In the genomic region with DNA sequence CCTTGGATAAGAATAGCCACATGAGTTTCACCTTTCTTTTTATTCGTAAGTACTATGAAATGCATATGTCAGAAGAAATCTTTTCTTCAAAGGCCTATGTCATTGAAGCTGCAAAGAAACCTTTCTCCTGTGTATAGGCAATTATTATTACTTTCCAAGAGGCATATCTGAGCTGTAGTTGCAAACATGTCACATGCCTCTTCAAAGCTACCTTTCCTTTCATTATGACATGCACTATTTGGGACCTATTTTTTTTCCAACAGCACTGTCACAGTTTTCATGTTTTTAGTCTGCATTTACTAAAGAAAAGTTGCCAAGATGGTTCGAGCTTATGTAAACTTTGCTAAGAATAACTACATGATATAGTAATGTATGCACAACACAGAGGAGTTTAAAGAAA, we compare ENCODE assay signal across 28 cellular contexts.
"Had no signal": no experiment of that assay in that cellular context is flagged by ENCODE, and none has a peak within 500 bp of the region (broad histone marks: within the 10 kb centered on the region; RNA-seq: fewer than 3 reads in every experiment).

No MANE protein-coding gene starts in this region.

- H3K9ac ChIP-seq: SK-N-SH had no signal

- H3K27ac ChIP-seq: Peyer's patch, SJSA1 had no signal

- H3K9me3 ChIP-seq: MG63, Peyer's patch, SJSA1, SK-N-SH had no signal

- H3K4me2 ChIP-seq: SK-N-SH had no signal

- H3K36me3 ChIP-seq: MG63, Peyer's patch, SJSA1 had no signal

- H3K27me3 ChIP-seq: MG63, Peyer's patch, SJSA1 had no signal

- H3K4me3 ChIP-seq: MG63, Peyer's patch, SJSA1 had no signal

- H3K4me1 ChIP-seq: Peyer's patch, SJSA1 had no signal

- DNase-seq: Kasumi-1, KG1, MG63, NCI-H1048, NCI-H1105, NCI-H1417 treated with DMSO at 0.1 percent for 48 hours, NCI-H1436 treated with DMSO at 0.1 percent for 48 hours, NCI-H1694 treated with DMSO at 0.1 percent for 48 hours, NCI-H1930, NCI-H2029 treated with DMSO at 0.1 percent for 48 hours, NCI-H2081 treated with DMSO at 0.1 percent for 48 hours, NCI-H2107, NCI-H2171, NCI-H226, NCI-H446 treated with DMSO at 0.1 percent for 48 hours, NCI-H510A, NCI-H524, NCI-H526, NCI-H69, NCI-H748 treated with DMSO at 0.1 percent for 48 hours, NCI-H82, Peyer's patch, Right ventricle myocardium superior, RPMI8226, SHP77 treated with DMSO at 0.1 percent for 48 hours, SK-N-SH, SW 1271 had no signal
